ENCODE assay signal across 10 cellular contexts in genomic region chr1:2459757-2460156, GRCh38. TPM values are rescaled to one million over a fixed set of nuclear protein-coding genes. Genes with fewer than 3 reads are reported as not detected.
A peak's percentile ranks its signal among the peaks of the same experiment; 100 is the strongest.
DNase-seq lines count a peak whose midpoint lies in the region; ATAC-seq, FAIRE-seq and TF ChIP-seq lines count a peak whose summit lies in the region.
"Had no signal": no experiment of that assay in that cellular context is flagged by ENCODE, and none has a peak within 500 bp of the region (broad histone marks: within the 10 kb centered on the region; RNA-seq: fewer than 3 reads in every experiment).

No MANE protein-coding gene starts in this region.

- peaks cover 4% of the 10 kb centered on the region; the same call in 1 of the 2 replicates for H3K4me1 ChIP-seq in BE2C

- H3K9me3 ChIP-seq in BE2C: no peaks in the 10 kb centered on the region

- peak; percentile 34 for TF ChIP-seq CTCF in BE2C (IDR thresholded peaks at IDR 0.05; ENCODE audit: low read depth, low read length)
- TF ChIP-seq CTCF in GM13976 (IDR thresholded peaks at IDR 0.05; ENCODE audit: borderline replicate concordance, control extremely low read depth, extremely low read depth, insufficient read depth, missing control alignments): no peak

- ATAC-seq in HG03342 (IDR thresholded peaks at IDR 0.05; ENCODE audit: unreplicated experiment): no peak

- FAIRE-seq in RCC 7860 (lab: Jason Lieb, UNC): no peak
- FAIRE-seq: islet of Langerhans had no signal

- no peaks in the 10 kb centered on the region for H3K36me3 ChIP-seq in BE2C

- H3K27me3 ChIP-seq in BE2C: no peaks in the 10 kb centered on the region

- in situ Hi-C loops in GM13976 (cut with MboI; ENCODE audit: low sequenced_read_pairs, unreplicated experiment): no loop called here

- DNase-seq in BE2C (peak; percentile 50), RCC 7860 (ENCODE audit: low spot score) (peak; percentile 4), fibroblast of gingiva (ENCODE audit: low read depth) (peak; percentile 45), middle frontal gyrus (ENCODE audit: extremely low spot score, low spot score) (peak; percentile 62), NCI-H146 treated with DMSO at 0.1 percent for 48 hours (lab: John Stamatoyannopoulos, UW; ENCODE audit: unreplicated experiment) (no peak), NCI-H2029 treated with DMSO at 0.1 percent for 48 hours (lab: John Stamatoyannopoulos, UW) (no peak), GM13976 (ENCODE audit: low spot score) (no peak)
- DNase-seq: stimulated activated CD4-positive, alpha-beta T cell treated with anti-CD3 and anti-CD28 coated beads, Interleukin-12 subunit alpha, Interleukin-12 subunit beta, amount 100 ng/mL, for 4 hours had no signal

- no peak overlapping the region for H3K4me3 ChIP-seq in BE2C (ENCODE audit: low read depth, low read length)

RNA-seq across cellular contexts. Expression of gene PLCH2, which starts 16.3 kb away (rescaled TPM):
- 6.1 TPM for polyA plus RNA-seq in BE2C (2012; ENCODE audit: insufficient read depth, insufficient read length, low read depth)

RNA-seq across cellular contexts. Expression of gene PEX10, which starts 47.4 kb away (rescaled TPM):
- 21.7 TPM for polyA plus RNA-seq in BE2C (2012; ENCODE audit: insufficient read depth, insufficient read length, low read depth)

Comparison
In these comparisons a context has a peak if more than half of its experiments do, and no peak if none do; other contexts are left out.
1. DNase-seq: peak in BE2C (single experiment), RCC 7860 (single experiment), fibroblast of gingiva (single experiment) and middle frontal gyrus (single experiment); none in NCI-H146 treated with DMSO at 0.1 percent for 48 hours (single experiment), NCI-H2029 treated with DMSO at 0.1 percent for 48 hours (single experiment) and GM13976 (single experiment).